In genomic region chr6:46635462-46635861, GRCh38 we compare ENCODE assay signal across 34 cellular contexts. TPM values are rescaled to one million over a fixed set of nuclear protein-coding genes. Genes with fewer than 3 reads are reported as not detected.
"Had no signal": no experiment of that assay in that cellular context is flagged by ENCODE, and none has a peak within 500 bp of the region (broad histone marks: within the 10 kb centered on the region; RNA-seq: fewer than 3 reads in every experiment).

No MANE protein-coding gene starts in this region.

- H3K27me3 ChIP-seq: adrenal gland, breast epithelium, cardiac muscle cell, colonic mucosa, heart left ventricle had no signal

- H3K36me3 ChIP-seq: adrenal gland, breast epithelium, cardiac muscle cell, colonic mucosa, WERI-Rb-1 had no signal

- H3K9me3 Mint-ChIP-seq: activated B cell treated with CpG ODN at 0.5 μM for 24 hours; activated CD8-positive, alpha-beta T cell treated with anti-CD3 and anti-CD28 coated beads for 36 hours; activated naive CD8-positive, alpha-beta T cell treated with anti-CD3 and anti-CD28 coated beads for 36 hours; activated naive CD8-positive, alpha-beta T cell treated with anti-CD3 and anti-CD28 coated beads, Interleukin-2, amount 50 U/mL, for 24 hours; activated T-cell treated with anti-CD3 and anti-CD28 coated beads, Interleukin-2, amount 50 U/mL, for 4 hours; activated T-helper 17 cell treated with anti-CD3 and anti-CD28 coated beads, Interleukin-2, amount 50 U/mL, for 72 hours; brain; T-helper 2 cell treated with Interferon-gamma antibody and Interleukin-4, amounts not matched to agents 5 μg/mL and 100 μg/mL, for 36 hours had no signal

- H3K27ac Mint-ChIP-seq: activated B cell treated with CpG ODN at 0.5 μM for 24 hours; activated CD8-positive, alpha-beta T cell treated with anti-CD3 and anti-CD28 coated beads for 36 hours; activated naive CD8-positive, alpha-beta T cell treated with anti-CD3 and anti-CD28 coated beads for 36 hours; activated naive CD8-positive, alpha-beta T cell treated with anti-CD3 and anti-CD28 coated beads, Interleukin-2, amount 50 U/mL, for 24 hours; activated T-helper 17 cell treated with anti-CD3 and anti-CD28 coated beads, Interleukin-2, amount 50 U/mL, for 72 hours; brain; T-helper 17 cell; T-helper 2 cell treated with Interferon-gamma antibody and Interleukin-4, amounts not matched to agents 5 μg/mL and 100 μg/mL, for 36 hours had no signal

- H3K4me3 ChIP-seq: adrenal gland, breast epithelium, cardiac muscle cell, colonic mucosa, heart left ventricle had no signal

- H3K9me3 ChIP-seq: adrenal gland, breast epithelium, colonic mucosa, heart left ventricle had no signal

- FAIRE-seq: frontal cortex had no signal

- ATAC-seq: activated CD4-positive, CD25-positive, alpha-beta regulatory T cell treated with anti-CD3 and anti-CD28 coated beads, Interleukin-2, amount 50 U/mL, for 24 hours; activated CD8-positive, alpha-beta T cell treated with anti-CD3 and anti-CD28 coated beads for 36 hours; activated naive CD8-positive, alpha-beta T cell treated with anti-CD3 and anti-CD28 coated beads, Interleukin-2, amount 50 U/mL, for 24 hours; activated T-cell treated with anti-CD3 and anti-CD28 coated beads, Interleukin-2, amount 50 U/mL, for 4 hours; activated T-helper 17 cell treated with anti-CD3 and anti-CD28 coated beads, Interleukin-2, amount 50 U/mL, for 72 hours; esophagus mucosa; heart left ventricle; T-helper 17 cell had no signal

- H3K27me3 Mint-ChIP-seq: brain had no signal

- H3K4me1 Mint-ChIP-seq: activated naive CD8-positive, alpha-beta T cell treated with anti-CD3 and anti-CD28 coated beads for 36 hours; activated naive CD8-positive, alpha-beta T cell treated with anti-CD3 and anti-CD28 coated beads, Interleukin-2, amount 50 U/mL, for 24 hours; activated T-helper 17 cell treated with anti-CD3 and anti-CD28 coated beads, Interleukin-2, amount 50 U/mL, for 72 hours; brain; T-helper 17 cell had no signal

- H3K4me1 ChIP-seq: adrenal gland, breast epithelium, colonic mucosa, heart left ventricle had no signal

- H3K36me3 Mint-ChIP-seq: activated naive CD8-positive, alpha-beta T cell treated with anti-CD3 and anti-CD28 coated beads for 36 hours; brain had no signal

- DNase-seq: activated B cell treated with CpG ODN at 0.5 μM for 24 hours; activated CD4-positive, alpha-beta T cell treated with anti-CD3 and anti-CD28 coated beads for 48 hours; activated CD4-positive, alpha-beta T cell treated with anti-CD3 and anti-CD28 coated beads, Interleukin-2, amount 50 U/mL, for 1 hour; activated CD4-positive, alpha-beta T cell treated with anti-CD3 and anti-CD28 coated beads, Interleukin-2, amount 50 U/mL, for 48 hours; activated CD8-positive, alpha-beta memory T cell treated with anti-CD3 and anti-CD28 coated beads for 24 hours; activated CD8-positive, alpha-beta T cell treated with anti-CD3 and anti-CD28 coated beads for 36 hours; activated effector memory CD4-positive, alpha-beta T cell treated with Interleukin-2 at 50 U/mL for 16 hours; activated gamma-delta T cell treated with Interleukin-2 at 50 U/mL for 16 hours; activated naive CD4-positive, alpha-beta T cell treated with anti-CD3 and anti-CD28 coated beads, Interleukin-2, amount 50 U/mL, for 16 hours; activated naive CD4-positive, alpha-beta T cell treated with Interleukin-2 at 50 U/mL for 16 hours; activated naive CD8-positive, alpha-beta T cell treated with anti-CD3 and anti-CD28 coated beads for 36 hours; activated naive CD8-positive, alpha-beta T cell treated with anti-CD3 and anti-CD28 coated beads, Interleukin-2, amount 50 U/mL, for 24 hours; activated T-cell treated with anti-CD3 and anti-CD28 coated beads, Interleukin-2, amount 50 U/mL, for 4 hours; adrenal gland; amygdala; aorta; central memory CD4-positive, alpha-beta T cell; cerebellar nuclear complex; colonic mucosa; effector CD8-positive, alpha-beta T cell; foreskin fibroblast; glutamatergic neuron; heart left ventricle; T-helper 17 cell; T1000; WERI-Rb-1 had no signal

- H3K27ac ChIP-seq: adrenal gland, breast epithelium, cardiac muscle cell, colonic mucosa, heart left ventricle, WERI-Rb-1 had no signal

- H3K4me3 Mint-ChIP-seq: activated B cell treated with CpG ODN at 0.5 μM for 24 hours; activated CD8-positive, alpha-beta T cell treated with anti-CD3 and anti-CD28 coated beads for 36 hours; activated naive CD8-positive, alpha-beta T cell treated with anti-CD3 and anti-CD28 coated beads for 36 hours; activated naive CD8-positive, alpha-beta T cell treated with anti-CD3 and anti-CD28 coated beads, Interleukin-2, amount 50 U/mL, for 24 hours; activated T-cell treated with anti-CD3 and anti-CD28 coated beads, Interleukin-2, amount 50 U/mL, for 4 hours; activated T-helper 17 cell treated with anti-CD3 and anti-CD28 coated beads, Interleukin-2, amount 50 U/mL, for 72 hours; brain; T-helper 17 cell; T-helper 2 cell treated with Interferon-gamma antibody and Interleukin-4, amounts not matched to agents 5 μg/mL and 100 μg/mL, for 36 hours had no signal

RNA-seq across cellular contexts. Expression of gene CYP39A1, which starts 17.2 kb away (rescaled TPM):
- total RNA-seq: activated B cell treated with CpG ODN at 0.5 μM for 24 hours; activated CD8-positive, alpha-beta T cell treated with anti-CD3 and anti-CD28 coated beads for 36 hours; activated naive CD8-positive, alpha-beta T cell treated with anti-CD3 and anti-CD28 coated beads for 36 hours; activated T-cell treated with anti-CD3 and anti-CD28 coated beads, Interleukin-2, amount 50 U/mL, for 4 hours; activated T-helper 17 cell treated with anti-CD3 and anti-CD28 coated beads, Interleukin-2, amount 50 U/mL, for 72 hours; T-helper 17 cell had no signal

RNA-seq across cellular contexts. Expression of gene TDRD6, which starts 52.2 kb away (rescaled TPM):
- total RNA-seq: activated B cell treated with CpG ODN at 0.5 μM for 24 hours; activated CD8-positive, alpha-beta T cell treated with anti-CD3 and anti-CD28 coated beads for 36 hours; activated naive CD8-positive, alpha-beta T cell treated with anti-CD3 and anti-CD28 coated beads for 36 hours; activated T-cell treated with anti-CD3 and anti-CD28 coated beads, Interleukin-2, amount 50 U/mL, for 4 hours; activated T-helper 17 cell treated with anti-CD3 and anti-CD28 coated beads, Interleukin-2, amount 50 U/mL, for 72 hours; T-helper 17 cell had no signal
